ENCODE assay signal across 1 cellular context in the genomic region with DNA sequence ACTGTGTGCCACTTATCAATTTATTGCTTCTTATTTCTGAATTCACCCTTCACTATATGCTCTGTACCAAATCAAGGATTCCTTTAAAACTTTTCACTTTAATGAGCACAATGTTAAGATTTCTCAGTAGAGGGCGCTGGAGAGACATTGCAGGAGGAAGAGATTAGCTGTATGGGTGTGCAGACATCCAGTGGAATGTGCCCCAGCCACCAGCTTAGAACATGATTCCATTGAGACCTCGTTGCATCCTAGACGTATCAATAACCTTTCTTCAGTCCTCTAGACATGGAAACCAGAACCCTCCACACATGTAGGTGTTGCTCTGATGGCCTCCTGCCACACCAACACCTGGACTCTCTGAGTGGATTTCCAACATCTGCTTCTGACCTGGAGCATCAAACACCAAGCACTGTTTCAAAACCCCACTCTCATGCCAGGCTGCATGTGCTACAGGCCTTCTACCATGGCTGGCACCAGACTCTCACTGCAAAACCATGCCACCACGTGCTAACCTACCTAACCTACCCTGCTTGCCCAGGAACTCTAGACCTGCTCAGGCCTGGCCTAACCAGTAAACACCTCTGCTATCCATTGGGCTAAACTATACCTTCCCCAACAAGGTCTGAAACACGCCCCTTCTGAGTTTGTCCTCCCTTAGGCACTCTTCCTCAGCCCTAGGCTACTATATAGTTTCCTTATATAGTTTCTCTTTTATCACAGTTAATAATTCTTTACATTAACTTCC.
TF ChIP-seq lines count a peak whose summit lies in the region.

No MANE protein-coding gene starts in this region.

TF ChIP-seq in K562, 482 proteins besides CTCF, POLR2A, EP300 and RAD21 (continued from another document):
- TF ChIP-seq, protein P1, sequence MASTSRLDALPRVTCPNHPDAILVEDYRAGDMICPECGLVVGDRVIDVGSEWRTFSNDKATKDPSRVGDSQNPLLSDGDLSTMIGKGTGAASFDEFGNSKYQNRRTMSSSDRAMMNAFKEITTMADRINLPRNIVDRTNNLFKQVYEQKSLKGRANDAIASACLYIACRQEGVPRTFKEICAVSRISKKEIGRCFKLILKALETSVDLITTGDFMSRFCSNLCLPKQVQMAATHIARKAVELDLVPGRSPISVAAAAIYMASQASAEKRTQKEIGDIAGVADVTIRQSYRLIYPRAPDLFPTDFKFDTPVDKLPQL (IDR thresholded peaks at IDR 0.05; ENCODE audit: extremely low read depth, insufficient read length): no peak
- TF ChIP-seq SRF (CRISPR knock-in tag; IDR thresholded peaks at IDR 0.05): no peak
- TF ChIP-seq, protein P2, sequence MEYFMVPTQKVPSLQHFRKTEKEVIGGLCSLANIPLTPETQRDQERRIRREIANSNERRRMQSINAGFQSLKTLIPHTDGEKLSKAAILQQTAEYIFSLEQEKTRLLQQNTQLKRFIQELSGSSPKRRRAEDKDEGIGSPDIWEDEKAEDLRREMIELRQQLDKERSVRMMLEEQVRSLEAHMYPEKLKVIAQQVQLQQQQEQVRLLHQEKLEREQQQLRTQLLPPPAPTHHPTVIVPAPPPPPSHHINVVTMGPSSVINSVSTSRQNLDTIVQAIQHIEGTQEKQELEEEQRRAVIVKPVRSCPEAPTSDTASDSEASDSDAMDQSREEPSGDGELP (CRISPR knock-in tag; IDR thresholded peaks at IDR 0.05; ENCODE audit: borderline replicate concordance): no peak
- TF ChIP-seq, protein P3, sequence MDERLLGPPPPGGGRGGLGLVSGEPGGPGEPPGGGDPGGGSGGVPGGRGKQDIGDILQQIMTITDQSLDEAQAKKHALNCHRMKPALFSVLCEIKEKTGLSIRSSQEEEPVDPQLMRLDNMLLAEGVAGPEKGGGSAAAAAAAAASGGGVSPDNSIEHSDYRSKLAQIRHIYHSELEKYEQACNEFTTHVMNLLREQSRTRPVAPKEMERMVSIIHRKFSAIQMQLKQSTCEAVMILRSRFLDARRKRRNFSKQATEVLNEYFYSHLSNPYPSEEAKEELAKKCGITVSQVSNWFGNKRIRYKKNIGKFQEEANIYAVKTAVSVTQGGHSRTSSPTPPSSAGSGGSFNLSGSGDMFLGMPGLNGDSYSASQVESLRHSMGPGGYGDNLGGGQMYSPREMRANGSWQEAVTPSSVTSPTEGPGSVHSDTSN (CRISPR knock-in tag; IDR thresholded peaks at IDR 0.05; ENCODE audit: low read depth): no peak
- TF ChIP-seq, protein P3 (tag; conservative IDR thresholded peaks at IDR 0.05; ENCODE audit: low read depth): no peak
- TF ChIP-seq ZNF717 (CRISPR knock-in tag; IDR thresholded peaks at IDR 0.05): no peak
- no peak for TF ChIP-seq CHCHD3 (CRISPR knock-in tag; IDR thresholded peaks at IDR 0.05)
- TF ChIP-seq ELF1 (tag; IDR thresholded peaks at IDR 0.05): no peak
- no peak for TF ChIP-seq FOXJ3 (CRISPR knock-in tag; IDR thresholded peaks at IDR 0.05)
TF ChIP-seq in K562: peak in this region for 0.
